Comparison of ENCODE assay signal across 3 cellular contexts in genomic region chr20:37445041-37445440, GRCh38.
"Had no signal": no experiment of that assay in that cellular context is flagged by ENCODE, and none has a peak within 500 bp of the region (broad histone marks: within the 10 kb centered on the region; RNA-seq: fewer than 3 reads in every experiment).

No MANE protein-coding gene starts in this region.

- H3K4me3 ChIP-seq: GM12878 had no signal

- DNase-seq: GDM1, GF-D8 had no signal

- ATAC-seq: GM12878 had no signal
